In genomic region chr11:15197696-15198095, GRCh38 we compare ENCODE assay signal across 18 cellular contexts.
"Had no signal": no experiment of that assay in that cellular context is flagged by ENCODE, and none has a peak within 500 bp of the region (broad histone marks: within the 10 kb centered on the region; RNA-seq: fewer than 3 reads in every experiment).

No MANE protein-coding gene starts in this region.

- H3K4me1 ChIP-seq: adrenal gland, lower lobe of right lung, testis, upper lobe of left lung had no signal

- H3K27me3 Mint-ChIP-seq: progenitor cell of endocrine pancreas; stimulated activated naive CD8-positive, alpha-beta T cell treated with anti-CD3 and anti-CD28 coated beads, Interleukin-15, Interleukin-2, amounts not matched to agents 100 ng/mL and 50 ng/mL, for 24 hours had no signal

- H3K9me3 ChIP-seq: adrenal gland, esophagus muscularis mucosa, lower lobe of right lung, testis, upper lobe of left lung had no signal

- H3K4me3 ChIP-seq: adrenal gland, cardiac muscle cell, esophagus muscularis mucosa, lower lobe of right lung, testis, upper lobe of left lung had no signal

- H3K27me3 ChIP-seq: adrenal gland, cardiac muscle cell, esophagus muscularis mucosa, testis, upper lobe of left lung had no signal

- ATAC-seq: activated naive CD4-positive, alpha-beta T cell treated with anti-CD3 and anti-CD28 coated beads, Interleukin-2, amount 50 U/mL, for 72 hours; activated T-cell treated with anti-CD3 and anti-CD28 coated beads, Interleukin-2, amount 50 U/mL, for 72 hours; lower lobe of right lung; natural killer cell treated with Interleukin-12 subunit alpha and Interleukin-12 subunit beta and Interleukin-15 and Interleukin-18, amount 100 ng/mL, for 72 hours had no signal

- H3K36me3 ChIP-seq: adrenal gland, cardiac muscle cell, esophagus muscularis mucosa, lower lobe of right lung, upper lobe of left lung, WERI-Rb-1 had no signal

- H3K27ac Mint-ChIP-seq: activated naive CD4-positive, alpha-beta T cell treated with anti-CD3 and anti-CD28 coated beads, Interleukin-2, amount 50 U/mL, for 72 hours; activated T-cell treated with anti-CD3 and anti-CD28 coated beads, Interleukin-2, amount 50 U/mL, for 72 hours; dendritic cell treated with granulocyte-macrophage colony-stimulating factor and Interleukin-4, amounts not matched to agents 40 ng/mL and 50 ng/mL, for 4 days; natural killer cell treated with Interleukin-12 subunit alpha and Interleukin-12 subunit beta and Interleukin-15 and Interleukin-18, amount 100 ng/mL, for 72 hours; progenitor cell of endocrine pancreas; stimulated activated naive CD8-positive, alpha-beta T cell treated with anti-CD3 and anti-CD28 coated beads, Interleukin-15, Interleukin-2, amounts not matched to agents 100 ng/mL and 50 ng/mL, for 24 hours had no signal

- H3K9me3 Mint-ChIP-seq: activated naive CD4-positive, alpha-beta T cell treated with anti-CD3 and anti-CD28 coated beads, Interleukin-2, amount 50 U/mL, for 72 hours; activated T-cell treated with anti-CD3 and anti-CD28 coated beads, Interleukin-2, amount 50 U/mL, for 72 hours; dendritic cell treated with granulocyte-macrophage colony-stimulating factor and Interleukin-4, amounts not matched to agents 40 ng/mL and 50 ng/mL, for 4 days; natural killer cell treated with Interleukin-12 subunit alpha and Interleukin-12 subunit beta and Interleukin-15 and Interleukin-18, amount 100 ng/mL, for 72 hours; stimulated activated naive CD8-positive, alpha-beta T cell treated with anti-CD3 and anti-CD28 coated beads, Interleukin-15, Interleukin-2, amounts not matched to agents 100 ng/mL and 50 ng/mL, for 24 hours had no signal

- H3K27ac ChIP-seq: adrenal gland, cardiac muscle cell, esophagus muscularis mucosa, lower lobe of right lung, testis, upper lobe of left lung, WERI-Rb-1 had no signal

- H3K4me3 Mint-ChIP-seq: activated T-cell treated with anti-CD3 and anti-CD28 coated beads, Interleukin-2, amount 50 U/mL, for 72 hours; dendritic cell treated with granulocyte-macrophage colony-stimulating factor and Interleukin-4, amounts not matched to agents 40 ng/mL and 50 ng/mL, for 4 days; natural killer cell treated with Interleukin-12 subunit alpha and Interleukin-12 subunit beta and Interleukin-15 and Interleukin-18, amount 100 ng/mL, for 72 hours; stimulated activated naive CD8-positive, alpha-beta T cell treated with anti-CD3 and anti-CD28 coated beads, Interleukin-15, Interleukin-2, amounts not matched to agents 100 ng/mL and 50 ng/mL, for 24 hours had no signal

- H3K36me3 Mint-ChIP-seq: activated naive CD4-positive, alpha-beta T cell treated with anti-CD3 and anti-CD28 coated beads, Interleukin-2, amount 50 U/mL, for 72 hours; natural killer cell treated with Interleukin-12 subunit alpha and Interleukin-12 subunit beta and Interleukin-15 and Interleukin-18, amount 100 ng/mL, for 72 hours had no signal

- DNase-seq: activated CD4-positive, alpha-beta T cell treated with anti-CD3 and anti-CD28 coated beads for 1 hour; activated gamma-delta T cell treated with Interleukin-2 at 50 U/mL for 16 hours; activated T-cell treated with anti-CD3 and anti-CD28 coated beads, Interleukin-2, amount 50 U/mL, for 72 hours; adrenal gland; effector CD8-positive, alpha-beta T cell; foreskin melanocyte; lower lobe of right lung; T-helper 2 cell; testis; upper lobe of left lung; WERI-Rb-1 had no signal
